ENCODE assay signal across 8 cellular contexts in genomic region chr17:49407981-49408501, GRCh38. TPM values are rescaled to one million over a fixed set of nuclear protein-coding genes. Genes with fewer than 3 reads are reported as not detected.
A peak's percentile ranks its signal among the peaks of the same experiment; 100 is the strongest.
DNase-seq lines count a peak whose midpoint lies in the region; ATAC-seq and TF ChIP-seq lines count a peak whose summit lies in the region.

No MANE protein-coding gene starts in this region.

- intact Hi-C loops in natural killer cell (cut with micrococcal nuclease): loop anchor here (1.0 to 10.0 kb wide), 3 partner anchors 89 to 287 kb away; no protein-coding TSS in a partner anchor

- ATAC-seq in esophagus mucosa (peak; percentile 80), natural killer cell (peak; percentile 79 to 91 (median 80)), GM21737 (IDR thresholded peaks at IDR 0.05; ENCODE audit: unreplicated experiment) (no peak)

- H3K27ac Mint-ChIP-seq in natural killer cell: peak overlapping the region; percentile 71 to 73

- in situ Hi-C loops in GM13976 (cut with MboI; ENCODE audit: low sequenced_read_pairs, unreplicated experiment): loop anchor here (10.0 to 25.0 kb wide), 2 partner anchors 147 to 279 kb away; partner anchors contain the start of gene SPOP
- in situ Hi-C loops in KBM-7 (cut with MboI; ENCODE audit: low pct_unique_long_range_greater_than_20kb, low sequenced_read_pairs): no loop called here

- H3K4me3 Mint-ChIP-seq in natural killer cell: peak overlapping the region; percentile 17

- DNase-seq in GM13976 (ENCODE audit: low spot score): peak; percentile 86
- peak; percentile 86 for DNase-seq in KBM-7
- DNase-seq in OCI-M1 (lab: John Stamatoyannopoulos, UW): peak; percentile 80
- DNase-seq in activated T-cell treated with anti-CD3 and anti-CD28 coated beads for 4 hours: peak; percentile 81
- peak; percentile 83 for DNase-seq in natural killer cell
- DNase-seq in stimulated activated naive CD4-positive, alpha-beta T cell (lab: John Stamatoyannopoulos, UW): peak; percentile 63 to 83 (median 78)

- peaks cover 33 to 47% of the 10 kb centered on the region in 2 donors for H3K4me1 Mint-ChIP-seq in natural killer cell

- TF ChIP-seq CTCF in GM13976 (IDR thresholded peaks at IDR 0.05; ENCODE audit: borderline replicate concordance, control extremely low read depth, extremely low read depth, insufficient read depth, missing control alignments) (peak; percentile 95), natural killer cell (IDR thresholded peaks at IDR 0.05) (peak; percentile 98)

- H3K36me3 Mint-ChIP-seq in natural killer cell: peaks cover 9% of the 10 kb centered on the region

- H3K27me3 Mint-ChIP-seq in natural killer cell (ENCODE audit: low read depth in 2 of 2): no peaks in the 10 kb centered on the region

- no peaks in the 10 kb centered on the region for H3K9me3 Mint-ChIP-seq in natural killer cell

RNA-seq across cellular contexts. Expression of gene PHB1, which starts 6.6 kb away (rescaled TPM):
- total RNA-seq in esophagus mucosa: 141 TPM
- total RNA-seq in natural killer cell: 10 to 100 TPM; 49.6 to 66.2 (median 60.3) TPM

RNA-seq across cellular contexts. Expression of gene ZNF652, which starts 46.0 kb away (rescaled TPM):
- total RNA-seq in esophagus mucosa: 10.9 TPM
- total RNA-seq in natural killer cell: 10 to 100 TPM; 53.8 to 79.1 (median 73.3) TPM
